Comparison of ENCODE assay signal across 8 cellular contexts in the genomic region with DNA sequence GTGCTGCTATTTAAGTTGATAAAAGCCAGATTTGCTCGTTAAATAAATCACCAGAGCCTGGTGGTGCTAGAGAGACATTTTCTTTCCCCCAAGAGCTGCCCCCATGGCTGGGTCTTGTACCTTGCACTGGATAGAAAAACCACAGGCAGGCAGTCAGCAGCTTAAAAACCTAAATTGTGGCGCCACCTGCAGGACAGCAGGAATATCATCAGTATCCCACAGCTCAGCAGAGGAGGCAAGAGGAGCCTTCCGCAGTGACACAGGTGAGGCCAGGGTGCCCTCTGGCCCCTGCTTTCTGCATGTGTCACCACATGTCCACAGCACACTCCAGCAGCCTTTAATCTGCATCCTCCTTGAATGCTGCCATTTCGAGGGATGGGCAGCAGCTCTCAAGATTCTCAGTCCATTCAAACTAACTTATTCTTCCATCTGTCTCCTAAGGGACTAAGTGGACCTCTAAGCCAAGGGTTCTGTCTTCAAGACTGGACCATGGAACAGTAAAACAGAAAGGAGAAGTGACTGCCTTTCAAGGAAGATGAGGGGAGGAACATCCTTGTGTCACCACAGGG. TPM values are rescaled to one million over a fixed set of nuclear protein-coding genes. Genes with fewer than 3 reads are reported as not detected.
A peak's percentile ranks its signal among the peaks of the same experiment; 100 is the strongest.
DNase-seq lines count a peak whose midpoint lies in the region; ATAC-seq, FAIRE-seq and TF ChIP-seq lines count a peak whose summit lies in the region.

No MANE protein-coding gene starts in this region.

- TF ChIP-seq RAD21 in GM12878 (IDR thresholded peaks at IDR 0.05; ENCODE audit: insufficient read depth, low read depth, low read length), result peak; percentile 76

- H3K36me3 ChIP-seq in H7 (replicated peaks; ENCODE audit: control insufficient read depth, insufficient read depth, low read length), result no peaks in the 10 kb centered on the region
- H3K36me3 ChIP-seq in GM12878 (ENCODE audit: control insufficient read depth in 2 of 2, insufficient read depth in 2 of 2, low read length in 1 of 2), result no peaks in the 10 kb centered on the region

- H3K4me3 ChIP-seq in H7 (ENCODE audit: insufficient read depth, low read depth, low read length) (no peak overlapping the region), GM12878 (no peak overlapping the region)

- intact Hi-C loops in GM12878 (cut with micrococcal nuclease; ENCODE audit: unreplicated experiment), result loop anchor here (1.0 to 10.0 kb wide), 3 partner anchors 262 to 892 kb away; no protein-coding TSS in a partner anchor

- no peaks in the 10 kb centered on the region for H3K79me2 ChIP-seq in GM12878 (ENCODE audit: control insufficient read depth, insufficient read depth, low read length)

- 17% methylated on average over 4 of the region's 4 CpGs for WGBS in GM12878 (ENCODE audit: insufficient coverage, insufficient replicate concordance, low lambda C conversion rate, missing lambda C conversion rate)

- H3K9me3 ChIP-seq in GM12878 (replicated peaks; ENCODE audit: control insufficient read depth, insufficient read depth, low read length), result no peaks in the 10 kb centered on the region

- RAD21 ChIA-PET in GM12878 (lab: Charles Lee; ENCODE audit: unreplicated experiment), result interaction anchor here (0.9 to 1.6 kb wide), 6 partner anchors 262 to 891 kb away, joined by 4 to 16 read pairs (median 8); no protein-coding TSS in a partner anchor

- SMC1A ChIA-PET in GM12878 (lab: Charles Lee; ENCODE audit: uncharacterized antibody, unreplicated experiment), result interaction anchor here (0.6 to 1.5 kb wide), 14 partner anchors 12 to 892 kb away, joined by 3 to 8 read pairs (median 4); no protein-coding TSS in a partner anchor

- POLR2A ChIA-PET in GM12878 (lab: Charles Lee), result no interaction called here

- ATAC-seq in GM12878 (peak; percentile 97), HG03108 (IDR thresholded peaks at IDR 0.05; ENCODE audit: unreplicated experiment) (no peak)

- H3K9ac ChIP-seq in GM12878 (ENCODE audit: control insufficient read depth, insufficient read depth, low read length), result no peak overlapping the region

- H2AFZ ChIP-seq in GM12878 (ENCODE audit: control insufficient read depth, low read depth, low read length), result no peak overlapping the region

- in situ Hi-C loops in GM12878 (cut with MboI), result no loop called here

- peak; percentile 71 to 84 (median 71) for TF ChIP-seq CTCF in GM12878 (IDR thresholded peaks at IDR 0.05 in 2 of 3, conservative IDR thresholded peaks at IDR 0.05 in 1 of 3; ENCODE audit: control insufficient read depth in 2 of 3, extremely low read depth in 1 of 3, insufficient read depth in 1 of 3, low read depth in 3 of 3, low read length in 3 of 3)

- H3K4me1 ChIP-seq in GM12878 (ENCODE audit: control insufficient read depth, insufficient read depth, low read length), result no peaks in the 10 kb centered on the region

- H3K27me3 ChIP-seq in H7 (ENCODE audit: control insufficient read depth, insufficient read depth, low read length), result peaks cover 28% of the 10 kb centered on the region
- H3K27me3 ChIP-seq in GM12878 (replicated peaks in 1 of 2; ENCODE audit: control insufficient read depth in 2 of 2, insufficient read depth in 2 of 2, low read length in 1 of 2), result peaks cover 6 to 9% of the 10 kb centered on the region in 2 experiments

- CTCF ChIA-PET in GM12878 (lab: Yijun Ruan, JAX), result interaction anchor here (0.6 to 2.1 kb wide), 40 partner anchors 9 to 1097 kb away, joined by 3 to 41 read pairs (median 4); no protein-coding TSS in a partner anchor

- H4K20me1 ChIP-seq in GM12878 (ENCODE audit: control insufficient read depth, insufficient read depth), result no peaks in the 10 kb centered on the region

- TF ChIP-seq EP300 in GM12878 (IDR thresholded peaks at IDR 0.05; ENCODE audit: borderline replicate concordance in 1 of 2, control insufficient read depth in 1 of 2, low read depth in 2 of 2, low read length in 2 of 2), result no peak

- FAIRE-seq in GM12878 (lab: Jason Lieb, UNC), result peak; percentile 81

- H3K27ac ChIP-seq in GM12878 (ENCODE audit: control insufficient read depth, insufficient read depth), result no peak overlapping the region

- BruUV-seq in GM12878 (replicated peaks; lab: Mats Ljungman, UMichigan), result no TSS peak

- DNase-seq in DMS53 treated with DMSO at 0.1 percent for 48 hours (lab: John Stamatoyannopoulos, UW; ENCODE audit: unreplicated experiment) (peak; percentile 79), H7 (peak; percentile 82), NCI-H1694 (lab: John Stamatoyannopoulos, UW) (peak; percentile 65), T-helper 22 cell (ENCODE audit: low read depth) (peak; percentile 2), GM12878 (ENCODE audit: low read depth, low spot score) (peak; percentile 7), iPS-NIHi11 (ENCODE audit: low spot score) (peak; percentile 78)
- peak; percentile 52 for DNase-seq in stimulated activated CD4-positive, alpha-beta T cell treated with anti-CD3 and anti-CD28 coated beads, Interleukin-12 subunit alpha, Interleukin-12 subunit beta, amount 100 ng/mL, for 4 hours

- TF ChIP-seq POLR2A in GM12878 (IDR thresholded peaks at IDR 0.05; ENCODE audit: low read depth, low read length), result no peak

- no peak overlapping the region for H3K4me2 ChIP-seq in GM12878 (ENCODE audit: control insufficient read depth, insufficient read depth)

TF ChIP-seq in GM12878, 131 proteins besides CTCF, POLR2A, EP300 and RAD21:
- TF ChIP-seq SRF (IDR thresholded peaks at IDR 0.05; ENCODE audit: low read depth in 2 of 2, low read length in 2 of 2) (no peak), SMC3 (IDR thresholded peaks at IDR 0.05; ENCODE audit: borderline replicate concordance, low read length) (peak; percentile 80), JUND (IDR thresholded peaks at IDR 0.05; ENCODE audit: low read depth, low read length) (no peak), YY1 (IDR thresholded peaks at IDR 0.05; ENCODE audit: low read depth, low read length) (0 out of 2 replicates have a peak, but pooled peaks have one; percentile 33), RUNX3 (IDR thresholded peaks at IDR 0.05; ENCODE audit: low read length) (peak; percentile 74), FOXK2 (IDR thresholded peaks at IDR 0.05) (no peak), MTA2 (IDR thresholded peaks at IDR 0.05; ENCODE audit: low read depth) (no peak)
- TF ChIP-seq, protein P1, sequence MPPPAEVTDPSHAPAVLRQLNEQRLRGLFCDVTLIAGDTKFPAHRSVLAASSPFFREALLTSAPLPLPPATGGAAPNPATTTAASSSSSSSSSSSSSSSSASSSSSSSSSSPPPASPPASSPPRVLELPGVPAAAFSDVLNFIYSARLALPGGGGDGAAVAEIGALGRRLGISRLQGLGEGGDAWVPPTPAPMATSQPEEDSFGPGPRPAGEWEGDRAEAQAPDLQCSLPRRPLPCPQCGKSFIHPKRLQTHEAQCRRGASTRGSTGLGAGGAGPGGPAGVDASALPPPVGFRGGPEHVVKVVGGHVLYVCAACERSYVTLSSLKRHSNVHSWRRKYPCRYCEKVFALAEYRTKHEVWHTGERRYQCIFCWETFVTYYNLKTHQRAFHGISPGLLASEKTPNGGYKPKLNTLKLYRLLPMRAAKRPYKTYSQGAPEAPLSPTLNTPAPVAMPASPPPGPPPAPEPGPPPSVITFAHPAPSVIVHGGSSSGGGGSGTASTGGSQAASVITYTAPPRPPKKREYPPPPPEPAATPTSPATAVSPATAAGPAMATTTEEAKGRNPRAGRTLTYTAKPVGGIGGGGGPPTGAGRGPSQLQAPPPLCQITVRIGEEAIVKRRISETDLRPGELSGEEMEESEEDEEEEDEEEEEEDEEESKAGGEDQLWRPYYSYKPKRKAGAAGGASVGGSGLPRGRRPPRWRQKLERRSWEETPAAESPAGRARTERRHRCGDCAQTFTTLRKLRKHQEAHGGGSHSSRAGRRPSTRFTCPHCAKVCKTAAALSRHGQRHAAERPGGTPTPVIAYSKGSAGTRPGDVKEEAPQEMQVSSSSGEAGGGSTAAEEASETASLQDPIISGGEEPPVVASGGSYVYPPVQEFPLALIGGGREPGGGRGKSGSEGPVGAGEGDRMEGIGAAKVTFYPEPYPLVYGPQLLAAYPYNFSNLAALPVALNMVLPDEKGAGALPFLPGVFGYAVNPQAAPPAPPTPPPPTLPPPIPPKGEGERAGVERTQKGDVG (CRISPR knock-in tag; IDR thresholded peaks at IDR 0.05), result no peak

RNA-seq across cellular contexts. Expression of gene PLXNA4, which starts 4.5 kb away (rescaled TPM):
- 0.59 and 1.0 TPM in 2 replicates for total RNA-seq in H7 (2014; rRNA removed; shearing (Covaris generic))
- total RNA-seq in GM12878 (2013; cell fraction: nucleolus; rRNA removed), result 0.10 TPM in 2 replicates
- total RNA-seq in GM12878 (2014; rRNA removed) (not detected in 2 replicates), GM12878 (2014; rRNA removed; fragmentation: Illumina TruSeq; extraction: Trizol) (not detected in 2 replicates), GM12878 (2021) (0.03 TPM in 1 of 2 replicates, not detected in the other)
- polyA plus RNA-seq in GM12878 (2011; ENCODE audit: low read depth), result not detected
- polyA plus RNA-seq in GM12878 (2011; rRNA removed) (not detected in 2 replicates), GM12878 (2014; fragmentation: Illumina TruSeq; extraction: Trizol) (0.02 TPM in 1 of 2 replicates, not detected in the other), GM12878 (2014; fragmentation: Nextera tagmentation; extraction: Ambion mirVana) (not detected), GM12878 (2014; rRNA removed) (not detected in 2 replicates), GM12878 (2016; fragmentation: Nextera tagmentation; extraction: Ambion mirVana) (not detected)
- 0.03 TPM in 1 of 2 replicates, not detected in the other for polyA plus RNA-seq in GM12878 (2011; cell fraction: cytosol; rRNA removed)
- polyA plus RNA-seq in GM12878 (2011; cell fraction: nucleus; rRNA removed), result 0.01 TPM in 2 replicates
- polyA plus RNA-seq in GM12878 (2012), result not detected in 2 replicates
- not detected in 2 replicates for polyA minus RNA-seq in GM12878 (2011; rRNA and poly(A)+ RNA removed)
- polyA minus RNA-seq in GM12878 (2011; cell fraction: cytosol; rRNA and poly(A)+ RNA removed), result not detected in 2 replicates
- not detected in 2 replicates for polyA minus RNA-seq in GM12878 (2011; cell fraction: nucleus; rRNA and poly(A)+ RNA removed)

Comparison
In these comparisons a context has a peak if more than half of its experiments do, and no peak if none do; other contexts are left out.
1. DNase-seq: peak in every context shown above with its lines; median percentile 82 in H7; 79 in DMS53 treated with DMSO at 0.1 percent for 48 hours; 78 in iPS-NIHi11; 65 in NCI-H1694; 52 in stimulated activated CD4-positive, alpha-beta T cell treated with anti-CD3 and anti-CD28 coated beads, Interleukin-12 subunit alpha, Interleukin-12 subunit beta, amount 100 ng/mL, for 4 hours; 7 in GM12878; 2 in T-helper 22 cell.